1 cellular context compared by ENCODE assay signal in the genomic region with DNA sequence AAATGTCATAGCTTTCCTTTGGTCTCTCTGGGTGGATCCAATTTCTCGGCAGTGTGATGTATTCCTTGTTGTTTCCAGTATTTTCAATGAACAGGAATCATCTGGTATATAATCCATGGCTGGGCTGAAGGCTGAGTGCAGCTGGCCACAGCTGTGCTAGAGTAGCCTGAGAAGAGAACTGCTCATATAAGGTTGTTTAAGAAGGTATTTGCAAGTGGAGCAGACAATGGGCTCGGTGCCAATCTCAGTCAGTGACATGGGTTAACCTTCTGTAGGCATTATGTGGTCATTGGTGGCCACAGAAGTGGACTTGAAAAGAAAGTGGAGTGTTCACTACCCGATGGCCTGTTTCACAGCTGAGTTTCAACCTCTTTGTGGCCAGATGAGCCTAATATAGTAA.
TF ChIP-seq lines count a peak whose summit lies in the region.

No MANE protein-coding gene starts in this region.

TF ChIP-seq in HepG2, 621 proteins besides CTCF, POLR2A, EP300 and RAD21 (continued from another document):
- no peak for TF ChIP-seq SMARCE1 (IDR thresholded peaks at IDR 0.05; ENCODE audit: borderline replicate concordance)
- TF ChIP-seq, protein P1, sequence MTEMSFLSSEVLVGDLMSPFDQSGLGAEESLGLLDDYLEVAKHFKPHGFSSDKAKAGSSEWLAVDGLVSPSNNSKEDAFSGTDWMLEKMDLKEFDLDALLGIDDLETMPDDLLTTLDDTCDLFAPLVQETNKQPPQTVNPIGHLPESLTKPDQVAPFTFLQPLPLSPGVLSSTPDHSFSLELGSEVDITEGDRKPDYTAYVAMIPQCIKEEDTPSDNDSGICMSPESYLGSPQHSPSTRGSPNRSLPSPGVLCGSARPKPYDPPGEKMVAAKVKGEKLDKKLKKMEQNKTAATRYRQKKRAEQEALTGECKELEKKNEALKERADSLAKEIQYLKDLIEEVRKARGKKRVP (CRISPR knock-in tag; IDR thresholded peaks at IDR 0.05) = no peak
